Comparison of ENCODE assay signal across 8 cellular contexts in genomic region chr19:58498316-58499020, GRCh38. TPM values are rescaled to one million over a fixed set of nuclear protein-coding genes. Genes with fewer than 3 reads are reported as not detected.
DNase-seq lines count a peak whose midpoint lies in the region; ATAC-seq and TF ChIP-seq lines count a peak whose summit lies in the region.

No MANE protein-coding gene starts in this region.

- no peak overlapping the region for H3K27ac ChIP-seq in RWPE2 (ENCODE audit: poor library complexity, severe bottlenecking)

- ATAC-seq in GM18907 (IDR thresholded peaks at IDR 0.05; ENCODE audit: unreplicated experiment) (peak; percentile 12), RWPE2 (ENCODE audit: low read depth) (no peak; the same call in 2 of the 3 replicates), sciatic nerve (peak; percentile 35), HG02798 (IDR thresholded peaks at IDR 0.05; ENCODE audit: poor library complexity, unreplicated experiment) (no peak)

- intact Hi-C loops in sciatic nerve (cut with DNase I): no loop called here

- H3K4me1 ChIP-seq in RWPE2 (ENCODE audit: insufficient read depth, poor library complexity, severe bottlenecking): no peaks in the 10 kb centered on the region

- H3K4me3 ChIP-seq in RWPE2 (ENCODE audit: severe bottlenecking) (peak overlapping the region; percentile 60), fibroblast of villous mesenchyme (ENCODE audit: low read depth, low read length) (peak overlapping the region; percentile 74)

- DNase-seq in RWPE2 (ENCODE audit: low spot score) (no peak), fibroblast of villous mesenchyme (ENCODE audit: low read depth) (no peak), sciatic nerve (ENCODE audit: low spot score) (peak; percentile 77), NCI-H446 treated with DMSO at 0.1 percent for 48 hours (lab: John Stamatoyannopoulos, UW) (no peak), NCI-H748 (lab: John Stamatoyannopoulos, UW; ENCODE audit: unreplicated experiment) (no peak)
- DNase-seq in stimulated activated CD4-positive, alpha-beta T cell treated with anti-CD3 and anti-CD28 coated beads, Interleukin-12 subunit alpha, Interleukin-12 subunit beta, amount 100 ng/mL, for 4 hours: no peak

- H3K9me3 ChIP-seq in RWPE2 (ENCODE audit: severe bottlenecking): no peaks in the 10 kb centered on the region

- no peaks in the 10 kb centered on the region for H3K36me3 ChIP-seq in RWPE2 (ENCODE audit: low read depth)

- no peaks in the 10 kb centered on the region for H3K27me3 ChIP-seq in RWPE2 (ENCODE audit: insufficient read depth, poor library complexity, severe bottlenecking)

- TF ChIP-seq CTCF in RWPE2 (IDR thresholded peaks at IDR 0.05; ENCODE audit: poor library complexity, severe bottlenecking) (no peak), fibroblast of villous mesenchyme (IDR thresholded peaks at IDR 0.05; ENCODE audit: insufficient read depth, low read depth, low read length) (no peak)

RNA-seq across cellular contexts. Expression of gene SLC27A5, which starts 13.3 kb away (rescaled TPM):
- total RNA-seq in fibroblast of villous mesenchyme: 3.0 and 4.5 TPM in 2 replicates
- total RNA-seq in sciatic nerve: 10.1 TPM

RNA-seq across cellular contexts. Expression of gene ZBTB45, which starts 21.1 kb away (rescaled TPM):
- total RNA-seq in fibroblast of villous mesenchyme (4.7 and 6.1 TPM in 2 replicates), sciatic nerve (14.9 TPM)

RNA-seq across cellular contexts. Expression of gene ZNF446, which starts 22.3 kb away (rescaled TPM):
- total RNA-seq in fibroblast of villous mesenchyme (7.3 and 8.7 TPM in 2 replicates), sciatic nerve (10.3 TPM)

RNA-seq across cellular contexts. Expression of gene ZNF324, which starts 31.6 kb away (rescaled TPM):
- 16.8 and 17.4 TPM in 2 replicates for total RNA-seq in fibroblast of villous mesenchyme
- 15.2 TPM for total RNA-seq in sciatic nerve

RNA-seq across cellular contexts. Expression of gene TRIM28, which starts 45.4 kb away (rescaled TPM):
- total RNA-seq in fibroblast of villous mesenchyme: 295 and 389 TPM in 2 replicates
- total RNA-seq in sciatic nerve: 168 TPM

Comparison
In these comparisons a context has a peak if more than half of its experiments do, and no peak if none do; other contexts are left out.
1. ATAC-seq: peak in GM18907 (single experiment) and sciatic nerve (single experiment); none in RWPE2 (single experiment) and HG02798 (single experiment).